ENCODE assay signal across 1 cellular context in genomic region chrX:150324035-150324728, GRCh38.
A peak's percentile ranks its signal among the peaks of the same experiment; 100 is the strongest.
TF ChIP-seq lines count a peak whose summit lies in the region.

No MANE protein-coding gene starts in this region.

TF ChIP-seq in HEK293, 187 proteins besides CTCF, POLR2A, EP300 and RAD21 (continued from another document and continues in another):
- TF ChIP-seq ZBTB6 (tag by site-specific recombination; IDR thresholded peaks at IDR 0.05): peak; percentile 87; the same call in 1 of the 2 replicates
- TF ChIP-seq, protein P1, sequence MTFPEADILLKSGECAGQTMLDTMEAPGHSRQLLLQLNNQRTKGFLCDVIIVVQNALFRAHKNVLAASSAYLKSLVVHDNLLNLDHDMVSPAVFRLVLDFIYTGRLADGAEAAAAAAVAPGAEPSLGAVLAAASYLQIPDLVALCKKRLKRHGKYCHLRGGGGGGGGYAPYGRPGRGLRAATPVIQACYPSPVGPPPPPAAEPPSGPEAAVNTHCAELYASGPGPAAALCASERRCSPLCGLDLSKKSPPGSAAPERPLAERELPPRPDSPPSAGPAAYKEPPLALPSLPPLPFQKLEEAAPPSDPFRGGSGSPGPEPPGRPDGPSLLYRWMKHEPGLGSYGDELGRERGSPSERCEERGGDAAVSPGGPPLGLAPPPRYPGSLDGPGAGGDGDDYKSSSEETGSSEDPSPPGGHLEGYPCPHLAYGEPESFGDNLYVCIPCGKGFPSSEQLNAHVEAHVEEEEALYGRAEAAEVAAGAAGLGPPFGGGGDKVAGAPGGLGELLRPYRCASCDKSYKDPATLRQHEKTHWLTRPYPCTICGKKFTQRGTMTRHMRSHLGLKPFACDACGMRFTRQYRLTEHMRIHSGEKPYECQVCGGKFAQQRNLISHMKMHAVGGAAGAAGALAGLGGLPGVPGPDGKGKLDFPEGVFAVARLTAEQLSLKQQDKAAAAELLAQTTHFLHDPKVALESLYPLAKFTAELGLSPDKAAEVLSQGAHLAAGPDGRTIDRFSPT (tag by site-specific recombination; IDR thresholded peaks at IDR 0.05): peak; percentile 81
- TF ChIP-seq ZNF518A (tag by site-specific recombination; conservative IDR thresholded peaks at IDR 0.05; ENCODE audit: low read depth): peak; percentile 37; the same call in 1 of the 2 replicates
- no peak for TF ChIP-seq ZNF580 (tag by site-specific recombination; IDR thresholded peaks at IDR 0.05)
- TF ChIP-seq ZNF169 (tag by site-specific recombination; IDR thresholded peaks at IDR 0.05): no peak
- TF ChIP-seq ZNF366 (tag by site-specific recombination; conservative IDR thresholded peaks at IDR 0.05): peak; percentile 52
- TF ChIP-seq, protein P2, sequence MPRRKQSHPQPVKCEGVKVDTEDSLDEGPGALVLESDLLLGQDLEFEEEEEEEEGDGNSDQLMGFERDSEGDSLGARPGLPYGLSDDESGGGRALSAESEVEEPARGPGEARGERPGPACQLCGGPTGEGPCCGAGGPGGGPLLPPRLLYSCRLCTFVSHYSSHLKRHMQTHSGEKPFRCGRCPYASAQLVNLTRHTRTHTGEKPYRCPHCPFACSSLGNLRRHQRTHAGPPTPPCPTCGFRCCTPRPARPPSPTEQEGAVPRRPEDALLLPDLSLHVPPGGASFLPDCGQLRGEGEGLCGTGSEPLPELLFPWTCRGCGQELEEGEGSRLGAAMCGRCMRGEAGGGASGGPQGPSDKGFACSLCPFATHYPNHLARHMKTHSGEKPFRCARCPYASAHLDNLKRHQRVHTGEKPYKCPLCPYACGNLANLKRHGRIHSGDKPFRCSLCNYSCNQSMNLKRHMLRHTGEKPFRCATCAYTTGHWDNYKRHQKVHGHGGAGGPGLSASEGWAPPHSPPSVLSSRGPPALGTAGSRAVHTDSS (tag by site-specific recombination; IDR thresholded peaks at IDR 0.05): no peak
- no peak for TF ChIP-seq MYNN (tag by site-specific recombination; IDR thresholded peaks at IDR 0.05; ENCODE audit: borderline replicate concordance)
- 0 out of 2 replicates have a peak, but pooled peaks have one; percentile 11 for TF ChIP-seq PRDM4 (tag by site-specific recombination; IDR thresholded peaks at IDR 0.05)
- no peak for TF ChIP-seq SP2 (tag by site-specific recombination; IDR thresholded peaks at IDR 0.05)
- TF ChIP-seq RBAK (tag by site-specific recombination; IDR thresholded peaks at IDR 0.05): no peak
- TF ChIP-seq ZBTB21 (tag by site-specific recombination; IDR thresholded peaks at IDR 0.05): peak; percentile 76
- TF ChIP-seq ZNF558 (tag by site-specific recombination; IDR thresholded peaks at IDR 0.05): 0 out of 2 replicates have a peak, but pooled peaks have one; percentile 65
- peak; percentile 76; the same call in 1 of the 2 replicates for TF ChIP-seq ZNF324 (tag by site-specific recombination; IDR thresholded peaks at IDR 0.05)
- no peak for TF ChIP-seq GFI1B (tag by site-specific recombination; IDR thresholded peaks at IDR 0.05)
- TF ChIP-seq ZNF48 (tag by site-specific recombination; IDR thresholded peaks at IDR 0.05): no peak
- TF ChIP-seq OSR2 (tag by site-specific recombination; IDR thresholded peaks at IDR 0.05): peak; percentile 95
- TF ChIP-seq, protein P3, sequence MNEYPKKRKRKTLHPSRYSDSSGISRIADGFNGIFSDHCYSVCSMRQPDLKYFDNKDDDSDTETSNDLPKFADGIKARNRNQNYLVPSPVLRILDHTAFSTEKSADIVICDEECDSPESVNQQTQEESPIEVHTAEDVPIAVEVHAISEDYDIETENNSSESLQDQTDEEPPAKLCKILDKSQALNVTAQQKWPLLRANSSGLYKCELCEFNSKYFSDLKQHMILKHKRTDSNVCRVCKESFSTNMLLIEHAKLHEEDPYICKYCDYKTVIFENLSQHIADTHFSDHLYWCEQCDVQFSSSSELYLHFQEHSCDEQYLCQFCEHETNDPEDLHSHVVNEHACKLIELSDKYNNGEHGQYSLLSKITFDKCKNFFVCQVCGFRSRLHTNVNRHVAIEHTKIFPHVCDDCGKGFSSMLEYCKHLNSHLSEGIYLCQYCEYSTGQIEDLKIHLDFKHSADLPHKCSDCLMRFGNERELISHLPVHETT (tag by site-specific recombination; IDR thresholded peaks at IDR 0.05): peak; percentile 73; the same call in 1 of the 2 replicates
- peak; percentile 62 for TF ChIP-seq ZEB2 (tag by site-specific recombination; IDR thresholded peaks at IDR 0.05)
- TF ChIP-seq, protein P4, sequence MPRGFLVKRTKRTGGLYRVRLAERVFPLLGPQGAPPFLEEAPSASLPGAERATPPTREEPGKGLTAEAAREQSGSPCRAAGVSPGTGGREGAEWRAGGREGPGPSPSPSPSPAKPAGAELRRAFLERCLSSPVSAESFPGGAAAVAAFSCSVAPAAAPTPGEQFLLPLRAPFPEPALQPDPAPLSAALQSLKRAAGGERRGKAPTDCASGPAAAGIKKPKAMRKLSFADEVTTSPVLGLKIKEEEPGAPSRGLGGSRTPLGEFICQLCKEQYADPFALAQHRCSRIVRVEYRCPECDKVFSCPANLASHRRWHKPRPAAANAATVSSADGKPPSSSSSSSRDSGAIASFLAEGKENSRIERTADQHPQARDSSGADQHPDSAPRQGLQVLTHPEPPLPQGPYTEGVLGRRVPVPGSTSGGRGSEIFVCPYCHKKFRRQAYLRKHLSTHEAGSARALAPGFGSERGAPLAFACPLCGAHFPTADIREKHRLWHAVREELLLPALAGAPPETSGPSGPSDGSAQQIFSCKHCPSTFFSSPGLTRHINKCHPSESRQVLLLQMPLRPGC (tag by site-specific recombination; IDR thresholded peaks at IDR 0.05): peak; percentile 90
- TF ChIP-seq ZNF660 (tag by site-specific recombination; IDR thresholded peaks at IDR 0.05): peak; percentile 81
- 0 out of 2 replicates have a peak, but pooled peaks have one; percentile 33 for TF ChIP-seq KLF8 (tag by site-specific recombination; IDR thresholded peaks at IDR 0.05)
- TF ChIP-seq ZNF394 (tag by site-specific recombination; IDR thresholded peaks at IDR 0.05; ENCODE audit: borderline replicate concordance): peak; percentile 29; the same call in 1 of the 2 replicates
- TF ChIP-seq ZNF266 (tag by site-specific recombination; IDR thresholded peaks at IDR 0.05; ENCODE audit: low read depth): no peak
- TF ChIP-seq, protein P5, sequence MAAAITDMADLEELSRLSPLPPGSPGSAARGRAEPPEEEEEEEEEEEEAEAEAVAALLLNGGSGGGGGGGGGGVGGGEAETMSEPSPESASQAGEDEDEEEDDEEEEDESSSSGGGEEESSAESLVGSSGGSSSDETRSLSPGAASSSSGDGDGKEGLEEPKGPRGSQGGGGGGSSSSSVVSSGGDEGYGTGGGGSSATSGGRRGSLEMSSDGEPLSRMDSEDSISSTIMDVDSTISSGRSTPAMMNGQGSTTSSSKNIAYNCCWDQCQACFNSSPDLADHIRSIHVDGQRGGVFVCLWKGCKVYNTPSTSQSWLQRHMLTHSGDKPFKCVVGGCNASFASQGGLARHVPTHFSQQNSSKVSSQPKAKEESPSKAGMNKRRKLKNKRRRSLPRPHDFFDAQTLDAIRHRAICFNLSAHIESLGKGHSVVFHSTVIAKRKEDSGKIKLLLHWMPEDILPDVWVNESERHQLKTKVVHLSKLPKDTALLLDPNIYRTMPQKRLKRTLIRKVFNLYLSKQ (tag by site-specific recombination; IDR thresholded peaks at IDR 0.05; ENCODE audit: borderline replicate concordance): no peak
- TF ChIP-seq ELK4 (IDR thresholded peaks at IDR 0.05; ENCODE audit: borderline replicate concordance, low read depth, low read length): no peak
- peak; percentile 85 for TF ChIP-seq ZNF629 (tag by site-specific recombination; IDR thresholded peaks at IDR 0.05)
- TF ChIP-seq GLIS2 (tag by site-specific recombination; IDR thresholded peaks at IDR 0.05): peak; percentile 86
- no peak for TF ChIP-seq ZNF211 (tag by site-specific recombination; IDR thresholded peaks at IDR 0.05; ENCODE audit: low read depth)
- 0 out of 2 replicates have a peak, but pooled peaks have one; percentile 26 for TF ChIP-seq ZNF423 (tag by site-specific recombination; IDR thresholded peaks at IDR 0.05)
- TF ChIP-seq ATF2 (tag by site-specific recombination; IDR thresholded peaks at IDR 0.05; ENCODE audit: low read depth): peak; percentile 67; the same call in 1 of the 2 replicates
- peak; percentile 68 for TF ChIP-seq ZBTB17 (tag by site-specific recombination; IDR thresholded peaks at IDR 0.05)
- no peak for TF ChIP-seq ZNF610 (tag by site-specific recombination; IDR thresholded peaks at IDR 0.05; ENCODE audit: borderline replicate concordance)
- no peak for TF ChIP-seq ZNF510 (tag by site-specific recombination; IDR thresholded peaks at IDR 0.05; ENCODE audit: insufficient replicate concordance)
- TF ChIP-seq ZNF670 (tag by site-specific recombination; IDR thresholded peaks at IDR 0.05; ENCODE audit: low read depth): no peak
